In genomic region chr11:57276169-57276854, GRCh38 we compare ENCODE assay signal across 2 cellular contexts.
TF ChIP-seq lines count a peak whose summit lies in the region.

No MANE protein-coding gene starts in this region.

TF ChIP-seq in K562, 482 proteins besides CTCF, POLR2A, EP300 and RAD21:
- no peak for TF ChIP-seq MTA2 (IDR thresholded peaks at IDR 0.05; ENCODE audit: low read depth)
- TF ChIP-seq ZNF639 (CRISPR knock-in tag; conservative IDR thresholded peaks at IDR 0.05 in 1 of 2, IDR thresholded peaks at IDR 0.05 in 1 of 2), result no peak
- peak; percentile 58; the same call in 1 of the 2 replicates for TF ChIP-seq PKNOX1 (IDR thresholded peaks at IDR 0.05)
- TF ChIP-seq FOXA3 (CRISPR knock-in tag; conservative IDR thresholded peaks at IDR 0.05 in 1 of 2, IDR thresholded peaks at IDR 0.05 in 1 of 2), result peak in 1 of 2 experiments; percentile 10; a peak in 1 of 4 replicates
- TF ChIP-seq GABPB2 (CRISPR knock-in tag; conservative IDR thresholded peaks at IDR 0.05), result no peak
- no peak for TF ChIP-seq SMARCB1 (IDR thresholded peaks at IDR 0.05; ENCODE audit: insufficient read length, low read depth)
- TF ChIP-seq SMAD4 (CRISPR knock-in tag; conservative IDR thresholded peaks at IDR 0.05), result no peak
- peak; percentile 31; the same call in 1 of the 2 replicates for TF ChIP-seq ZNF263 (CRISPR knock-in tag; IDR thresholded peaks at IDR 0.05; ENCODE audit: borderline replicate concordance)
- TF ChIP-seq L3MBTL2 (IDR thresholded peaks at IDR 0.05), result 0 out of 2 replicates have a peak, but pooled peaks have one; percentile 18
- no peak for TF ChIP-seq PRMT5 (CRISPR knock-in tag; IDR thresholded peaks at IDR 0.05)
- peak; percentile 91 for TF ChIP-seq MEIS2 (IDR thresholded peaks at IDR 0.05; ENCODE audit: partially characterized antibody)
- TF ChIP-seq THRA (IDR thresholded peaks at IDR 0.05), result no peak
- TF ChIP-seq ZNF830 (CRISPR knock-in tag; IDR thresholded peaks at IDR 0.05), result no peak
- no peak for TF ChIP-seq NCOR1 (IDR thresholded peaks at IDR 0.05)
- no peak for TF ChIP-seq SRSF9 (IDR thresholded peaks at IDR 0.05; ENCODE audit: borderline replicate concordance, low read depth, low read length)
- TF ChIP-seq NFIX (CRISPR knock-in tag; IDR thresholded peaks at IDR 0.05; ENCODE audit: low read depth), result no peak
- TF ChIP-seq, protein P1, sequence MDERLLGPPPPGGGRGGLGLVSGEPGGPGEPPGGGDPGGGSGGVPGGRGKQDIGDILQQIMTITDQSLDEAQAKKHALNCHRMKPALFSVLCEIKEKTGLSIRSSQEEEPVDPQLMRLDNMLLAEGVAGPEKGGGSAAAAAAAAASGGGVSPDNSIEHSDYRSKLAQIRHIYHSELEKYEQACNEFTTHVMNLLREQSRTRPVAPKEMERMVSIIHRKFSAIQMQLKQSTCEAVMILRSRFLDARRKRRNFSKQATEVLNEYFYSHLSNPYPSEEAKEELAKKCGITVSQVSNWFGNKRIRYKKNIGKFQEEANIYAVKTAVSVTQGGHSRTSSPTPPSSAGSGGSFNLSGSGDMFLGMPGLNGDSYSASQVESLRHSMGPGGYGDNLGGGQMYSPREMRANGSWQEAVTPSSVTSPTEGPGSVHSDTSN (CRISPR knock-in tag; IDR thresholded peaks at IDR 0.05; ENCODE audit: low read depth), result no peak
- TF ChIP-seq, protein P1 (tag; conservative IDR thresholded peaks at IDR 0.05; ENCODE audit: low read depth), result peak; percentile 85
- peak; percentile 94 for TF ChIP-seq ZNF766 (CRISPR knock-in tag; conservative IDR thresholded peaks at IDR 0.05)

TF ChIP-seq in HEK293T, 16 proteins besides CTCF, POLR2A, EP300 and RAD21:
- no peak for TF ChIP-seq FOXM1 (IDR thresholded peaks at IDR 0.05; ENCODE audit: borderline replicate concordance)
- no peak for TF ChIP-seq ARNT (IDR thresholded peaks at IDR 0.05)
- TF ChIP-seq ZNF384 (IDR thresholded peaks at IDR 0.05), result no peak
- TF ChIP-seq FOXK2 (IDR thresholded peaks at IDR 0.05), result no peak
- TF ChIP-seq TARDBP (IDR thresholded peaks at IDR 0.05), result no peak
- no peak for TF ChIP-seq HDGF (IDR thresholded peaks at IDR 0.05; ENCODE audit: borderline replicate concordance)
- no peak for TF ChIP-seq CTBP1 (IDR thresholded peaks at IDR 0.05; ENCODE audit: borderline replicate concordance)
- TF ChIP-seq PKNOX1 (IDR thresholded peaks at IDR 0.05), result no peak
- no peak for TF ChIP-seq FOXA1 (IDR thresholded peaks at IDR 0.05)
- no peak for TF ChIP-seq L3MBTL2 (conservative IDR thresholded peaks at IDR 0.05)
- no peak for TF ChIP-seq SUZ12 (IDR thresholded peaks at IDR 0.05)
- TF ChIP-seq BHLHE40 (IDR thresholded peaks at IDR 0.05; ENCODE audit: borderline replicate concordance), result no peak
- TF ChIP-seq NFRKB (IDR thresholded peaks at IDR 0.05), result no peak
- TF ChIP-seq SP1 (IDR thresholded peaks at IDR 0.05), result no peak
- no peak for TF ChIP-seq ELF4 (IDR thresholded peaks at IDR 0.05)
- TF ChIP-seq LEF1 (IDR thresholded peaks at IDR 0.05; ENCODE audit: borderline replicate concordance), result no peak
